Comparison of ENCODE assay signal across 8 cellular contexts in the genomic region with DNA sequence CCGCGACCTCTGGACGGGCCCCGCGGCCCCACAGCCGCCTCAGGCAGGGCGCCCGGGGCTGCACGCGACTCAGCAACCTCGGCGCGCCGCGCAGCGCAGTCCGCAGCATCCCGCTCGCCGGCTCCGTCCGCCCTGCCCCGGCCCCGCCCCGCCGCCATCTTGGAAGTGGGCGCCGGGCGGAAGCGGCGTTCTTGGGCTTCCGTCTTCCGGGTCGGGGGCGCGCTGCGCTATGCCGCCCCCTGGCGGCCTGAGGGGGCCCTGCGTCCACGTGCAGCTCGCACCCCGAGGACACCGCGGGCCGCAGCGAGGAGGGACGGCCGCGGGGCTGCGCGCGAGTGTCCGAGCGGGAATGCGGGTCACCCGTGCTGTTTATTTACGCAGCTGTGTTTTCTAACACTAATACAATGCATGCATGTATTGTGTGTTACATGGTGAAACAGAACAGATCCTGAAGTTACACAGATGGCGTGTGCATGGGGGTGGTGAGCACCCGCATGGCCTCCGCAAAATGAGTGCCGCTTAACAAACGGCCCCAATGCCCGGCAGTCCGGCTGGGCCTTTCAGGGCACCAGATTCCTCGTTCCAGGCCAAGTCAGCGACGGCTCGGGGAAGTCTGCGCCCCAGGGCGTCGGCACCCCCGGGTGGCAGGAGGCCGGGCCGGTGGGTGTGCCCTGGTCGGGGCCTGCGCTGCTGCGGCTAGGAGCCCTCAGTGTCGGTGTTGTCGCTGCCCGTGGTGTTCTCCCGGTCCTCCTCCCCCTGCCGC. TPM values are rescaled to one million over a fixed set of nuclear protein-coding genes. Genes with fewer than 3 reads are reported as not detected.
DNase-seq lines count a peak whose midpoint lies in the region; ATAC-seq and TF ChIP-seq lines count a peak whose summit lies in the region.

DNLZ (minus strand) TSS at position 139 of the 763 bp plus-strand sequence; CDS start at position 109, 30 bp downstream.

- peak; percentile 71 for DNase-seq in G401 (ENCODE audit: low spot score)
- peak; percentile 94 for DNase-seq in GM23248
- DNase-seq in Karpas-422: peak; percentile 96
- peak; percentile 81 to 92 for DNase-seq in SJCRH30
- peak; percentile 87 for DNase-seq in activated gamma-delta T cell treated with Interleukin-2 at 50 U/mL for 16 hours
- peak; percentile 41 to 49 for DNase-seq in foreskin keratinocyte

- in situ Hi-C loops in G401 (cut with HindIII; ENCODE audit: low sequenced_read_pairs): no loop called here
- in situ Hi-C loops in GM23248 (cut with MboI): no loop called here

- H2AFZ ChIP-seq in GM23248: peak within 1 kb of the TSS; percentile 70; the same call in 1 of the 2 replicates
- no peak within 1 kb of the TSS for H2AFZ ChIP-seq in Karpas-422 (ENCODE audit: low read length)

- peak; percentile 75 for ATAC-seq in foreskin keratinocyte

- H3K9ac ChIP-seq in GM23248 (peak within 1 kb of the TSS; percentile 89), Karpas-422 (ENCODE audit: low read length) (peak within 1 kb of the TSS; percentile 99)

- peak within 1 kb of the TSS; percentile 84 for H3K4me3 ChIP-seq in GM23248
- peak within 1 kb of the TSS; percentile 83 for H3K4me3 ChIP-seq in Karpas-422 (ENCODE audit: low read length)
- H3K4me3 ChIP-seq in SJCRH30: peak within 1 kb of the TSS; percentile 94
- H3K4me3 ChIP-seq in neutrophil (ENCODE audit: low read depth in 1 of 2, low read length in 1 of 2): peak within 1 kb of the TSS; percentile 79 to 88

- H3K36me3 ChIP-seq in GM23248 (ENCODE audit: low read depth) (no peaks in the 10 kb centered on the region), Karpas-422 (ENCODE audit: insufficient read depth, low read length) (no peaks in the 10 kb centered on the region), SJCRH30 (no peaks in the 10 kb centered on the region), neutrophil (no peaks in the 10 kb centered on the region)

- WGBS in GM23248 (ENCODE audit: low coverage in 1 of 2, low lambda C conversion rate in 2 of 2, missing lambda C conversion rate in 2 of 2), 2 experiments: 9 to 17% methylated on average over 43 to 75 of the region's 83 CpGs

- H3K27ac ChIP-seq in GM23248 (peak within 1 kb of the TSS; percentile 66), Karpas-422 (ENCODE audit: low read length) (peak within 1 kb of the TSS; percentile 89), SJCRH30 (peak within 1 kb of the TSS; percentile 58; the same call in 1 of the 2 replicates), foreskin keratinocyte (peak within 1 kb of the TSS; percentile 68), neutrophil (peak within 1 kb of the TSS; percentile 92)

- H3K9me2 ChIP-seq in GM23248 (ENCODE audit: insufficient read depth) (no peaks in the 10 kb centered on the region), Karpas-422 (replicated peaks; ENCODE audit: insufficient read depth, low read length) (no peaks in the 10 kb centered on the region)

- H3K4me2 ChIP-seq in GM23248 (ENCODE audit: unreplicated experiment) (peak within 1 kb of the TSS; percentile 70), Karpas-422 (ENCODE audit: low read depth, low read length, poor library complexity, severe bottlenecking) (peak within 1 kb of the TSS; percentile 75)

- peaks cover 25% of the 10 kb centered on the region for H3K4me1 ChIP-seq in GM23248 (ENCODE audit: insufficient read depth)
- peaks cover 18% of the 10 kb centered on the region for H3K4me1 ChIP-seq in Karpas-422 (ENCODE audit: low read length)
- H3K4me1 ChIP-seq in SJCRH30: peaks cover 9% of the 10 kb centered on the region
- H3K4me1 ChIP-seq in foreskin keratinocyte: no peaks in the 10 kb centered on the region
- H3K4me1 ChIP-seq in neutrophil (ENCODE audit: control insufficient read depth in 1 of 2, insufficient read depth in 1 of 2, low read depth in 1 of 2, low read length in 1 of 2): peaks cover 30 to 39% of the 10 kb centered on the region in 2 experiments

- H3K27me3 ChIP-seq in GM23248 (replicated peaks; ENCODE audit: insufficient read depth) (no peaks in the 10 kb centered on the region), Karpas-422 (ENCODE audit: low read length) (no peaks in the 10 kb centered on the region), SJCRH30 (no peaks in the 10 kb centered on the region), foreskin keratinocyte (peaks cover 10% of the 10 kb centered on the region), neutrophil (no peaks in the 10 kb centered on the region)

- H4K20me1 ChIP-seq in GM23248 (ENCODE audit: insufficient read depth) (no peaks in the 10 kb centered on the region), Karpas-422 (ENCODE audit: insufficient read depth, low read depth, low read length) (peaks cover 9% of the 10 kb centered on the region)

- H3F3A ChIP-seq in GM23248 (ENCODE audit: insufficient read depth): no peaks in the 10 kb centered on the region

- H3K9me3 ChIP-seq in GM23248 (ENCODE audit: low read depth) (no peaks in the 10 kb centered on the region), Karpas-422 (ENCODE audit: low read length) (no peaks in the 10 kb centered on the region), SJCRH30 (replicated peaks) (no peaks in the 10 kb centered on the region), neutrophil (no peaks in the 10 kb centered on the region)

- TF ChIP-seq CTCF in foreskin keratinocyte (conservative IDR thresholded peaks at IDR 0.05) (peak; percentile 99), neutrophil (IDR thresholded peaks at IDR 0.05) (peak; percentile 99), subcutaneous adipose tissue (IDR thresholded peaks at IDR 0.05; ENCODE audit: low read depth) (no peak)

- no peaks in the 10 kb centered on the region for H3K79me2 ChIP-seq in GM23248 (ENCODE audit: insufficient read depth)
- H3K79me2 ChIP-seq in Karpas-422 (ENCODE audit: low read length): peaks cover 6% of the 10 kb centered on the region; the same call in 1 of the 2 replicates

RNA-seq across cellular contexts. Expression of gene DNLZ, which starts in this region (rescaled TPM):
- total RNA-seq in G401 (2014; rRNA removed; shearing (Covaris generic)): 34.2 and 70.6 TPM in 2 replicates
- 12.3 and 49.8 TPM in 2 replicates for total RNA-seq in GM23248 (2014; rRNA removed; shearing (Covaris generic))
- 25.9 and 27.1 TPM in 2 replicates for polyA plus RNA-seq in GM23248 (2016; fragmentation: Nextera tagmentation; extraction: Ambion mirVana)
- 40.1 and 104 TPM in 2 replicates for total RNA-seq in Karpas-422 (2014; rRNA removed; shearing (Covaris generic); ENCODE audit: low replicate concordance)
- total RNA-seq in SJCRH30 (2014; rRNA removed; shearing (Covaris generic)): 17.0 and 19.4 TPM in 2 replicates
- 17.9 and 25.2 TPM in 2 replicates for total RNA-seq in foreskin keratinocyte
- 30.9 and 48.7 TPM in 2 replicates for polyA plus RNA-seq in foreskin keratinocyte
- total RNA-seq in subcutaneous adipose tissue: 10 to 100 TPM; 10.7 to 36.1 (median 20.1) TPM

Comparison
In these comparisons a context has a peak if more than half of its experiments do, and no peak if none do; other contexts are left out.
1. Peak in every context shown above with its lines: DNase-seq, ATAC-seq, H3K4me3 ChIP-seq and H3K27ac ChIP-seq.
2. DNase-seq: peak in every context shown above with its lines; median percentile 96 in Karpas-422; 94 in GM23248; 87 in activated gamma-delta T cell treated with Interleukin-2 at 50 U/mL for 16 hours; 86 in SJCRH30; 71 in G401; 45 in foreskin keratinocyte.